ENCODE assay signal across 8 cellular contexts in the genomic region with DNA sequence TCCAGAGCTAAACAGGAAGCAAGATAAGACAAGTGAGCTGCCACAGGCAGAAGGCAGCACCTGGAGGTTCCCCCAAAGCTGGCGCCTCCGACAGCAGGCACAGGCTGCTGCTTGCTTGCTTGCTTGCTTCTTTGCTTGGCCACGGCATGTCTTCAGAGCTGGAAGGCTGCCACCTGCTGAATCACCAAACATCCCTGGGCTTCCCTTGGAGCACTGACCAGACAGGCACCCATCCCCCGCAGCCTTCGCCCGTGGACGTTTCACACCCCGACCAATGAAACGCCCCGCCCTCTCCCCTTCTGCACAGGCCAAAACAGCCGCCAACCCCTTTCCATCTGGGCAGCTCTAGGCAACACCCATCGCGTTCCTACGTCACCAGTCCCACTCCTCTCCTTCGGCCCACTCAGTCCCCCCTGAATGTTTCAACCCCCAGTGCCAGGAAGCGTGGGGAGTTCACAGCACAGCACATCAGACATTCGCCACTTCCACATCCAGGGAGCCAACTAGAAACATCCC. TPM values are rescaled to one million over a fixed set of nuclear protein-coding genes. Genes with fewer than 3 reads are reported as not detected.
DNase-seq lines count a peak whose midpoint lies in the region; ATAC-seq, FAIRE-seq and TF ChIP-seq lines count a peak whose summit lies in the region.

No MANE protein-coding gene starts in this region.

- no peak for FAIRE-seq in D721Med (lab: Jason Lieb, UNC)

- WGBS in right cardiac atrium = 2% methylated on average over 17 of the region's 17 CpGs
- under 1% methylated on average over 17 of the region's 17 CpGs for WGBS in prostate gland

- no peaks in the 10 kb centered on the region for H3K36me3 ChIP-seq in prostate gland

- peak in 2 of 4 experiments; percentile 11 to 20 for TF ChIP-seq CTCF in prostate gland (IDR thresholded peaks at IDR 0.05)
- TF ChIP-seq CTCF in D721Med (IDR thresholded peaks at IDR 0.05; ENCODE audit: insufficient read depth, missing control alignments) = no peak

- H3K27me3 ChIP-seq in right cardiac atrium (ENCODE audit: control insufficient read depth, insufficient read depth) = no peaks in the 10 kb centered on the region
- no peaks in the 10 kb centered on the region for H3K27me3 ChIP-seq in prostate gland (replicated peaks; ENCODE audit: insufficient read depth)

- H3K27ac ChIP-seq in right cardiac atrium (ENCODE audit: low read length) = peak overlapping the region; percentile 98
- peak overlapping the region; percentile 99 for H3K27ac ChIP-seq in prostate gland

- peak overlapping the region; percentile 95 for H3K4me3 ChIP-seq in right cardiac atrium (ENCODE audit: low read length)
- peak overlapping the region; percentile 80 to 81 for H3K4me3 ChIP-seq in prostate gland

- H3K9me3 ChIP-seq in right cardiac atrium (ENCODE audit: control insufficient read depth, low read length) (no peaks in the 10 kb centered on the region), prostate gland (no peaks in the 10 kb centered on the region)

- intact Hi-C loops in right cardiac atrium (cut with DNase I) (loop anchor here (5.0 to 10.0 kb wide), 6 partner anchors 65 to 297 kb away; no protein-coding TSS in a partner anchor), prostate gland (cut with DNase I) (loop anchor here (5.0 kb wide), 1 partner anchor 60 kb away; no protein-coding TSS in a partner anchor)

- ATAC-seq in right cardiac atrium = peak; percentile 70 to 77

- H3K4me1 ChIP-seq in right cardiac atrium (ENCODE audit: control insufficient read depth, insufficient read depth, low read length) = peaks cover 1% of the 10 kb centered on the region
- H3K4me1 ChIP-seq in prostate gland (replicated peaks) = peaks cover 16% of the 10 kb centered on the region

- TF ChIP-seq POLR2A in prostate gland (IDR thresholded peaks at IDR 0.05) = peak; percentile 46

- DNase-seq in GF-D8 (lab: John Stamatoyannopoulos, UW) (peak; percentile 77), GOT3 (lab: John Stamatoyannopoulos, UW) (peak; percentile 56), LHCN-M2 (ENCODE audit: low read depth) (peak; percentile 91), T follicular helper cell (ENCODE audit: low read depth) (peak; percentile 50), anterior cingulate cortex (lab: John Stamatoyannopoulos, UW) (peak; percentile 38 to 99 (median 87)), right cardiac atrium (peak; percentile 98 to 99 (median 98)), prostate gland (ENCODE audit: low spot score) (peak; percentile 99), D721Med (ENCODE audit: insufficient read length, low spot score) (no peak)

RNA-seq across cellular contexts. Expression of a gene that starts 1.7 kb away (rescaled TPM):
- total RNA-seq in LHCN-M2 (2014; rRNA removed) = 32.4 and 32.6 TPM in 2 replicates
- 8.7 TPM for polyA plus RNA-seq in LHCN-M2 (2012)
- total RNA-seq in right cardiac atrium = 10 to 100 TPM; 24.5 to 26.0 (median 24.9) TPM
- polyA plus RNA-seq in right cardiac atrium = 12.0 TPM
- total RNA-seq in prostate gland = 10 to 100 TPM; 67.0 to 68.2 TPM
